In the genomic region with DNA sequence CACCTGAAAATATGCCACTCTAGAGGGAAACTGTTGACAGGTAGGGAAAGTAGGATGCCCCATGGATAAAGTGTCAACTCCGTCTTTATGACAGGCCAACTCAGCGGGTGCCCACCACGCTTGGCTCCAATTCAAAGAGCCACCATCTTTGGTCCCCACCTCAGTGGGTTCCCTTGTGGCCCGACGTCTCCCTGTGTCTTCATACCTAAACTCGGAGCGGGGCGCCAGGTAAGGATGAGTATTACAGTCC, we compare ENCODE assay signal across 8 cellular contexts. TPM values are rescaled to one million over a fixed set of nuclear protein-coding genes. Genes with fewer than 3 reads are reported as not detected.
DNase-seq lines count a peak whose midpoint lies in the region; ATAC-seq and TF ChIP-seq lines count a peak whose summit lies in the region.

No MANE protein-coding gene starts in this region.

- peak overlapping the region in 4 of 5 donors; percentile 80 to 91 (median 88) for H3K27ac ChIP-seq in adrenal gland
- H3K27ac ChIP-seq in left lung: peak overlapping the region; percentile 87 to 93
- H3K27ac ChIP-seq in temporal lobe (ENCODE audit: low read depth, low read length): peak overlapping the region; percentile 88

- peak in 1 of 2 donors; percentile 34 for TF ChIP-seq POLR2A in adrenal gland (IDR thresholded peaks at IDR 0.05)

- no peaks in the 10 kb centered on the region for H3K9me3 Mint-ChIP-seq in activated CD4-positive, alpha-beta T cell treated with anti-CD3 and anti-CD28 coated beads for 36 hours (ENCODE audit: low read depth)

- CTCF ChIA-PET in activated CD4-positive, alpha-beta T cell treated with anti-CD3 and anti-CD28 coated beads for 36 hours (lab: Charles Lee): interaction anchor here (0.7 to 2.1 kb wide), 12 partner anchors 11 to 371 kb away, joined by 3 to 13 read pairs (median 6); no protein-coding TSS in a partner anchor

- H3K4me1 ChIP-seq in adrenal gland (replicated peaks in 1 of 2) (peaks cover 9 to 27% of the 10 kb centered on the region in 2 donors), left lung (peaks cover 22 to 40% of the 10 kb centered on the region in 2 donors)

- peak overlapping the region; percentile 99 for H3K27ac Mint-ChIP-seq in activated CD4-positive, alpha-beta T cell treated with anti-CD3 and anti-CD28 coated beads for 36 hours

- H3K36me3 Mint-ChIP-seq in activated CD4-positive, alpha-beta T cell treated with anti-CD3 and anti-CD28 coated beads for 36 hours (ENCODE audit: low read depth): peaks cover 61% of the 10 kb centered on the region

- TF ChIP-seq CTCF in adrenal gland (IDR thresholded peaks at IDR 0.05) (no peak), left lung (IDR thresholded peaks at IDR 0.05) (no peak)

- intact Hi-C loops in activated CD4-positive, alpha-beta T cell treated with anti-CD3 and anti-CD28 coated beads for 36 hours (cut with DNase I, micrococcal nuclease): loop anchor here (1.0 to 10.0 kb wide), 11 partner anchors 26 to 438 kb away; partner anchors contain the start of genes MRPS18B (in 2 of the 2), PPP1R10 (in 2 of the 2), ABCF1 (in 1 of the 2) and C6orf136 (in 1 of the 2)
- intact Hi-C loops in adrenal gland (cut with DNase I) (no loop called here), left lung (cut with DNase I) (no loop called here)

- POLR2A ChIA-PET in activated CD4-positive, alpha-beta T cell treated with anti-CD3 and anti-CD28 coated beads for 36 hours (lab: Charles Lee): interaction anchor here (0.6 to 1.8 kb wide), 17 partner anchors 9 to 637 kb away, joined by 3 to 20 read pairs (median 5); partner anchors contain the start of genes ABCF1, DHX16, IER3 and MRPS18B

- H3K36me3 ChIP-seq in adrenal gland (replicated peaks in 1 of 2) (peaks cover 0 to 24% of the 10 kb centered on the region in 2 donors), left lung (peaks cover 0 to 33% of the 10 kb centered on the region in 2 donors)

- peak overlapping the region in 2 of 4 donors; percentile 59 to 73 for H3K4me3 ChIP-seq in adrenal gland
- peak overlapping the region; percentile 67 to 70 for H3K4me3 ChIP-seq in left lung

- H3K4me1 Mint-ChIP-seq in activated CD4-positive, alpha-beta T cell treated with anti-CD3 and anti-CD28 coated beads for 36 hours: peaks cover 46% of the 10 kb centered on the region

- H3K27me3 ChIP-seq in adrenal gland: no peaks in the 10 kb centered on the region
- H3K27me3 ChIP-seq in left lung: no peaks in the 10 kb centered on the region

- 1 to 6% (median 4%) methylated on average over 2 to 8 of the region's 8 CpGs for WGBS in adrenal gland, 4 donors

- H3K27me3 Mint-ChIP-seq in activated CD4-positive, alpha-beta T cell treated with anti-CD3 and anti-CD28 coated beads for 36 hours: no peaks in the 10 kb centered on the region

- DNase-seq in activated CD4-positive, alpha-beta T cell treated with anti-CD3 and anti-CD28 coated beads for 36 hours: no peak
- DNase-seq in activated CD4-positive, alpha-beta T cell treated with anti-CD3 and anti-CD28 coated beads for 48 hours: no peak
- DNase-seq in adrenal gland (no peak), left lung (no peak), NCI-H446 treated with DMSO at 0.1 percent for 48 hours (lab: John Stamatoyannopoulos, UW) (no peak)

- peak overlapping the region; percentile 98 for H3K4me3 Mint-ChIP-seq in activated CD4-positive, alpha-beta T cell treated with anti-CD3 and anti-CD28 coated beads for 36 hours

- ATAC-seq in activated CD4-positive, alpha-beta T cell treated with anti-CD3 and anti-CD28 coated beads for 36 hours: no peak
- no peak for ATAC-seq in left lung
- no peak for ATAC-seq in HG03565 (IDR thresholded peaks at IDR 0.05; ENCODE audit: unreplicated experiment)
- no peak for ATAC-seq in GM18909 (IDR thresholded peaks at IDR 0.05; ENCODE audit: poor library complexity, unreplicated experiment)

- H3K9me3 ChIP-seq in adrenal gland (replicated peaks in 1 of 3) (no peaks in the 10 kb centered on the region), left lung (no peaks in the 10 kb centered on the region)

RNA-seq across cellular contexts. Expression of gene MDC1, which starts 0.3 kb away (rescaled TPM):
- total RNA-seq in activated CD4-positive, alpha-beta T cell treated with anti-CD3 and anti-CD28 coated beads for 36 hours: 100 to 1,000 TPM in 1 of 2 experiments, 10 to 100 TPM in 1; 92.0 to 101 TPM
- total RNA-seq in adrenal gland: 10 to 100 TPM in 5 of 8 donors, 1 to 10 TPM in 3; 2.8 to 27.6 (median 18.4) TPM
- polyA plus RNA-seq in adrenal gland: 10 to 100 TPM; 16.8 to 26.9 (median 21.0) TPM
- total RNA-seq in left lung: 10 to 100 TPM; 28.2 to 38.6 TPM
- 7.9 TPM for total RNA-seq in temporal lobe

RNA-seq across cellular contexts. Expression of gene TUBB, which starts 3.3 kb away (rescaled TPM):
- 1,000 to 10,000 TPM; 1,569 to 1,746 TPM for total RNA-seq in activated CD4-positive, alpha-beta T cell treated with anti-CD3 and anti-CD28 coated beads for 36 hours
- total RNA-seq in adrenal gland (100 to 1,000 TPM in 7 of 8 donors, 10 to 100 TPM in 1; 90.3 to 439 (median 214) TPM), left lung (100 to 1,000 TPM; 409 to 602 TPM), temporal lobe (989 TPM)
- polyA plus RNA-seq in adrenal gland: 100 to 1,000 TPM; 107 to 473 (median 177) TPM

RNA-seq across cellular contexts. Expression of gene FLOT1, which starts 25.7 kb away (rescaled TPM):
- 100 to 1,000 TPM; 155 to 188 TPM for total RNA-seq in activated CD4-positive, alpha-beta T cell treated with anti-CD3 and anti-CD28 coated beads for 36 hours
- 100 to 1,000 TPM; 237 to 449 (median 339) TPM for total RNA-seq in adrenal gland
- polyA plus RNA-seq in adrenal gland: 100 to 1,000 TPM; 390 to 599 (median 411) TPM
- total RNA-seq in left lung: 100 to 1,000 TPM; 148 to 206 TPM
- 49.9 TPM for total RNA-seq in temporal lobe

RNA-seq across cellular contexts. Expression of gene NRM, which starts 26.0 kb away (rescaled TPM):
- 10 to 100 TPM; 25.8 to 36.4 TPM for total RNA-seq in activated CD4-positive, alpha-beta T cell treated with anti-CD3 and anti-CD28 coated beads for 36 hours
- total RNA-seq in adrenal gland (10 to 100 TPM in 4 of 8 donors, 1 to 10 TPM in 4; 1.8 to 22.6 (median 10.0) TPM), left lung (10 to 100 TPM; 13.1 to 17.4 TPM), temporal lobe (1.5 TPM)
- polyA plus RNA-seq in adrenal gland: 10 to 100 TPM; 11.4 to 39.3 (median 24.9) TPM

RNA-seq across cellular contexts. Expression of gene IER3, which starts 27.5 kb away (rescaled TPM):
- 100 to 1,000 TPM; 196 to 221 TPM for total RNA-seq in activated CD4-positive, alpha-beta T cell treated with anti-CD3 and anti-CD28 coated beads for 36 hours
- total RNA-seq in adrenal gland (10 to 100 TPM in 7 of 8 donors, 1 to 10 TPM in 1; 4.0 to 66.2 (median 43.1) TPM), left lung (10 to 100 TPM; 36.1 to 77.0 TPM), temporal lobe (1.7 TPM)
- 100 to 1,000 TPM in 1 of 3 donors, 10 to 100 TPM in 2; 10.3 to 136 (median 49.1) TPM for polyA plus RNA-seq in adrenal gland

Comparison
In these comparisons a context has a peak if more than half of its experiments do, and no peak if none do; other contexts are left out.
1. intact Hi-C loops: an anchor here in activated CD4-positive, alpha-beta T cell treated with anti-CD3 and anti-CD28 coated beads for 36 hours (1.0 to 10.0 kb wide); none called in adrenal gland and left lung.